Comparison of ENCODE assay signal across 8 cellular contexts in the genomic region with DNA sequence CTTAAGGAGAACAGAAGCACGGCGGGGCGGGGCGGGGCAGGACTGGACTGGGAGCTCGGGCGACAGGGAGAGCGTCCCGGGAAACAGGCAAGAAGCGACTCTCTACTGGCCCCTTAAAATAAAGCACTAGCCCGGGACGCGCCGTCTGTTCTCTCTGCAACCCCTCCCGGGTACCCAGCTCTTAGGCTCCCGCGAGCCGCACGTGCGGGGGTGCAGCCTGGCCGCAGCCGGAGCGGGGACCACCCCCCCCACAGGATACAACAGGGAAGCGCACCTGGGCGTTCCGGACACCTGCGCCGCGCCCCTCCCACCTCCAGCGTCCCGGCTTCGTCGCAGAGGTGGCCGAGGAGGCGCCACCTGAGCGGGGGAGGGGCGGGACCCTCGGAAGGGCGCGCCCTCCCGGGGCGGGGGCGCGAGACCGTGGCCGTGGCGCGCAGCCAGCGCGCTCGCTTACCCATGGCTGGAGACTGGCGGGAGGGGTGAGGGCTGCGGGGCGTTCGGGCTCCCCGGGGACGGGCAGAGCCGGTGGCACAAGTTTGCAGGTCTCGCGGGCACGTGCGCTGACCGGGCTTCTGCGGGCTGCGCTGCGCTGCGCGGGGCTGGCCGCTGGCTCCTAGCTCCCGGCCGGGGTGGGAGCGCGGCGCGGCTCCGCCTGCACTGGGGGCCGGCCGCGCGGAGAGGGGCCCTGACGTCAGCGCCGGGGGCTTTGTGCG.
A peak's percentile ranks its signal among the peaks of the same experiment; 100 is the strongest.
DNase-seq lines count a peak whose midpoint lies in the region; ATAC-seq and TF ChIP-seq lines count a peak whose summit lies in the region.

No MANE protein-coding gene starts in this region.

- no peak overlapping the region for H3K27ac ChIP-seq in HCT116 (ENCODE audit: low read depth, low read length)
- H3K27ac ChIP-seq in gastroesophageal sphincter = peak overlapping the region in 3 of 4 donors; percentile 35 to 61 (median 36)

- no TSS peak for BruUV-seq in HCT116 (replicated peaks; lab: Mats Ljungman, UMichigan)

- no peak for TF ChIP-seq EP300 in gastroesophageal sphincter (IDR thresholded peaks at IDR 0.05)

- peak overlapping the region; percentile 27; the same call in 1 of the 2 replicates for H3K9ac ChIP-seq in HCT116 (ENCODE audit: low read length)

- H3K27me3 ChIP-seq in HCT116 (ENCODE audit: insufficient read depth, low read length) = no peaks in the 10 kb centered on the region
- H3K27me3 ChIP-seq in gastroesophageal sphincter = no peaks in the 10 kb centered on the region

- RAD21 ChIA-PET in HCT116 (lab: Charles Lee; ENCODE audit: low non-redundant PET in 1 of 2, low total read pairs in 2 of 2, uncharacterized antibody in 2 of 2, unreplicated experiment in 2 of 2) = no interaction called here

- no peaks in the 10 kb centered on the region for H3K79me2 ChIP-seq in HCT116 (ENCODE audit: insufficient read depth, low read length)

- no peak for TF ChIP-seq CTCF in HCT116 (IDR thresholded peaks at IDR 0.05 in 2 of 3, conservative IDR thresholded peaks at IDR 0.05 in 1 of 3; ENCODE audit: borderline replicate concordance in 1 of 3, insufficient read depth in 1 of 3, low read depth in 2 of 3, low read length in 2 of 3)
- TF ChIP-seq CTCF in gastroesophageal sphincter (IDR thresholded peaks at IDR 0.05) = no peak
- TF ChIP-seq CTCF in osteocyte (IDR thresholded peaks at IDR 0.05) = no peak

- H2AFZ ChIP-seq in HCT116 (ENCODE audit: low read depth, low read length, poor library complexity, severe bottlenecking) = peak overlapping the region; percentile 41

- WGBS in gastroesophageal sphincter (ENCODE audit: low coverage in 1 of 2), 2 donors = no CpG with 5 or more reads among the region's 83 CpGs

- DNase-seq in AG08396 (ENCODE audit: low spot score) (peak; percentile 64), HCT116 (ENCODE audit: low read depth, low spot score) (no peak), osteocyte (ENCODE audit: extremely low spot score, unreplicated experiment) (no peak), T1000 (lab: John Stamatoyannopoulos, UW) (no peak), LoVo (ENCODE audit: low spot score) (no peak), SHP77 (lab: John Stamatoyannopoulos, UW) (no peak)
- DNase-seq in activated CD8-positive, alpha-beta memory T cell treated with anti-CD3 and anti-CD28 coated beads for 24 hours = peak; percentile 55

- H3K4me1 ChIP-seq in HCT116 (ENCODE audit: control insufficient read depth in 1 of 2, insufficient read depth in 2 of 2, low read length in 2 of 2) (no peaks in the 10 kb centered on the region; a peak in 1 of 4 replicates), gastroesophageal sphincter (peaks cover 0 to 8% (median 0%) of the 10 kb centered on the region in 3 donors)

- no peaks in the 10 kb centered on the region for H3K36me3 ChIP-seq in HCT116 (ENCODE audit: control insufficient read depth in 1 of 2, insufficient read depth in 2 of 2, low read length in 2 of 2)
- no peaks in the 10 kb centered on the region for H3K36me3 ChIP-seq in gastroesophageal sphincter

- no peak overlapping the region for H3K27ac Mint-ChIP-seq in osteocyte (ENCODE audit: unreplicated experiment)

- H3K4me1 Mint-ChIP-seq in osteocyte (ENCODE audit: unreplicated experiment) = peaks cover 17% of the 10 kb centered on the region

- CTCF ChIA-PET in HCT116 (lab: Charles Lee) = no interaction called here

- no peaks in the 10 kb centered on the region for H4K20me1 ChIP-seq in HCT116 (ENCODE audit: insufficient read depth)

- ATAC-seq in HCT116 (peak; percentile 93), gastroesophageal sphincter (peak; percentile 73)

- H3K4me3 Mint-ChIP-seq in osteocyte (ENCODE audit: unreplicated experiment) = peak overlapping the region; percentile 77

- no peak for TF ChIP-seq RAD21 in HCT116 (IDR thresholded peaks at IDR 0.05; ENCODE audit: low read depth)

- TF ChIP-seq POLR2A in HCT116 (IDR thresholded peaks at IDR 0.05; ENCODE audit: borderline replicate concordance, extremely low read depth, insufficient read depth, insufficient read length) (no peak), gastroesophageal sphincter (IDR thresholded peaks at IDR 0.05) (no peak)

- intact Hi-C loops in HCT116 (cut with micrococcal nuclease) = loop anchor here (10.0 kb wide), 1 partner anchor 87 kb away; the partner anchor contains the start of gene GEMIN8

- POLR2A ChIA-PET in HCT116 (lab: Charles Lee) = interaction anchor here (0.6 kb wide), 1 partner anchor 329 kb away, joined by 3 read pairs; no protein-coding TSS in a partner anchor

- H3K9me3 ChIP-seq in HCT116 (ENCODE audit: control insufficient read depth in 1 of 2, insufficient read depth in 1 of 2, low read depth in 1 of 2, low read length in 2 of 2) = no peaks in the 10 kb centered on the region
- H3K9me3 ChIP-seq in gastroesophageal sphincter = no peaks in the 10 kb centered on the region

- no peaks in the 10 kb centered on the region for H3K9me2 ChIP-seq in HCT116 (ENCODE audit: insufficient read depth)

- no peaks in the 10 kb centered on the region for H3K36me3 Mint-ChIP-seq in osteocyte (ENCODE audit: unreplicated experiment)

- H3K9me3 Mint-ChIP-seq in osteocyte (ENCODE audit: unreplicated experiment) = no peaks in the 10 kb centered on the region

- peak overlapping the region; percentile 41 to 54 for H3K4me3 ChIP-seq in HCT116 (replicated peaks in 1 of 2; ENCODE audit: low read depth in 1 of 2, low read length in 2 of 2)
- H3K4me3 ChIP-seq in gastroesophageal sphincter = peak overlapping the region; percentile 47 to 65

- peaks cover 8% of the 10 kb centered on the region for H3K27me3 Mint-ChIP-seq in osteocyte (ENCODE audit: unreplicated experiment)

- H3K4me2 ChIP-seq in HCT116 (ENCODE audit: low read length) = peak overlapping the region; percentile 79

TF ChIP-seq in HCT116, 20 proteins besides CTCF, POLR2A, EP300 and RAD21:
- no peak for TF ChIP-seq CBX3 (IDR thresholded peaks at IDR 0.05; ENCODE audit: low read depth)
- 0 out of 2 replicates have a peak, but pooled peaks have one; percentile 29 for TF ChIP-seq MAX (IDR thresholded peaks at IDR 0.05)
TF ChIP-seq in HCT116: peak in this region for 1.

Comparison
In these comparisons a context has a peak if more than half of its experiments do, and no peak if none do; other contexts are left out.
1. DNase-seq: peak in AG08396 (single experiment) and activated CD8-positive, alpha-beta memory T cell treated with anti-CD3 and anti-CD28 coated beads for 24 hours (single experiment); none in HCT116 (single experiment), osteocyte (single experiment), T1000 (single experiment), LoVo (single experiment) and SHP77 (0 of 2).